9 cellular contexts compared by ENCODE assay signal in genomic region chr12:7369274-7369729, GRCh38.
A peak's percentile ranks its signal among the peaks of the same experiment; 100 is the strongest.
DNase-seq lines count a peak whose midpoint lies in the region; ATAC-seq lines count a peak whose summit lies in the region.
"Had no signal": no experiment of that assay in that cellular context is flagged by ENCODE, and none has a peak within 500 bp of the region (broad histone marks: within the 10 kb centered on the region; RNA-seq: fewer than 3 reads in every experiment).

No MANE protein-coding gene starts in this region.

- H3K27ac ChIP-seq in neuronal stem cell (replicated peaks; ENCODE audit: low read length): no peak overlapping the region
- H3K27ac ChIP-seq: SK-N-MC had no signal

- no peaks in the 10 kb centered on the region for H3K4me1 ChIP-seq in neuronal stem cell (ENCODE audit: control insufficient read depth in 2 of 2, insufficient read depth in 1 of 2, low read depth in 1 of 2, low read length in 2 of 2)

- H3K36me3 ChIP-seq in neuronal stem cell (replicated peaks in 1 of 2; ENCODE audit: control insufficient read depth in 2 of 2, insufficient read depth in 2 of 2, low read length in 2 of 2): no peaks in the 10 kb centered on the region

- H4K8ac ChIP-seq in neuronal stem cell (ENCODE audit: low read depth, low read length): no peak overlapping the region

- no peak overlapping the region for H3K9ac ChIP-seq in neuronal stem cell (ENCODE audit: low read depth, low read length, poor library complexity)

- no peak overlapping the region for H2BK12ac ChIP-seq in neuronal stem cell (ENCODE audit: low read length)

- peak overlapping the region; percentile 75 for H2AFZ ChIP-seq in neuronal stem cell (ENCODE audit: low read length)

- H3K4ac ChIP-seq in neuronal stem cell (ENCODE audit: low read length): no peak overlapping the region

- H2BK5ac ChIP-seq in neuronal stem cell (ENCODE audit: low read length): no peak overlapping the region

- H3K4me2 ChIP-seq in neuronal stem cell (ENCODE audit: insufficient read depth, low read length, poor library complexity, severe bottlenecking): no peak overlapping the region

- no CpG with 5 or more reads among the region's 10 CpGs for WGBS in neuronal stem cell (ENCODE audit: extremely low coverage in 2 of 2, insufficient read length in 2 of 2, insufficient replicate concordance in 1 of 2), 2 donors

- H3K79me1 ChIP-seq in neuronal stem cell (ENCODE audit: low read depth, low read length): no peaks in the 10 kb centered on the region

- H3K4me3 ChIP-seq in neuronal stem cell (ENCODE audit: low read length in 2 of 2): no peak overlapping the region
- H3K4me3 ChIP-seq: SK-N-MC had no signal

- DNase-seq in T1000 (lab: John Stamatoyannopoulos, UW) (peak; percentile 49), neuronal stem cell (ENCODE audit: low spot score) (no peak), AG08396 (ENCODE audit: low spot score) (no peak), putamen (ENCODE audit: low spot score) (no peak)
- DNase-seq in stimulated activated naive CD8-positive, alpha-beta T cell treated with anti-CD3 and anti-CD28 coated beads, Interleukin-15, Interleukin-2, amounts not matched to agents 100 U/mL and 50 U/mL, for 24 hours: no peak

- H2AK5ac ChIP-seq in neuronal stem cell (ENCODE audit: low read depth, low read length): no peak overlapping the region

- H2BK15ac ChIP-seq in neuronal stem cell (ENCODE audit: low read length): no peak overlapping the region

- no peak overlapping the region for H2BK120ac ChIP-seq in neuronal stem cell (ENCODE audit: low read depth, low read length)

- ATAC-seq in GM18870 (IDR thresholded peaks at IDR 0.05; ENCODE audit: unreplicated experiment) (peak; percentile 86), HG03045 (IDR thresholded peaks at IDR 0.05; ENCODE audit: unreplicated experiment) (peak; percentile 49), HG02938 (IDR thresholded peaks at IDR 0.05; ENCODE audit: unreplicated experiment) (no peak)
- ATAC-seq in stimulated activated naive CD8-positive, alpha-beta T cell treated with anti-CD3 and anti-CD28 coated beads, Interleukin-15, Interleukin-2, amounts not matched to agents 100 U/mL and 50 U/mL, for 24 hours: no peak

- H3K23ac ChIP-seq in neuronal stem cell (ENCODE audit: low read depth, low read length, poor library complexity): no peak overlapping the region

- no peak overlapping the region for H4K91ac ChIP-seq in neuronal stem cell (ENCODE audit: low read depth, low read length, poor library complexity)

- H3K18ac ChIP-seq in neuronal stem cell (ENCODE audit: low read length): no peak overlapping the region

- no peaks in the 10 kb centered on the region for H3K27me3 ChIP-seq in neuronal stem cell (ENCODE audit: control insufficient read depth in 3 of 3, insufficient read depth in 3 of 3, low read depth in 1 of 3, low read length in 3 of 3)

- H3K9me3 ChIP-seq in neuronal stem cell (replicated peaks in 1 of 2; ENCODE audit: control insufficient read depth in 2 of 2, insufficient read depth in 1 of 2, low read depth in 1 of 2, low read length in 2 of 2): peaks cover 0 to 1% of the 10 kb centered on the region in 2 donors

- H3K14ac ChIP-seq in neuronal stem cell (ENCODE audit: low read length): no peak overlapping the region

Comparison
In these comparisons a context has a peak if more than half of its experiments do, and no peak if none do; other contexts are left out.
1. ATAC-seq: peak in GM18870 (single experiment) and HG03045 (single experiment); none in HG02938 (single experiment) and stimulated activated naive CD8-positive, alpha-beta T cell treated with anti-CD3 and anti-CD28 coated beads, Interleukin-15, Interleukin-2, amounts not matched to agents 100 U/mL and 50 U/mL, for 24 hours (single experiment).